12 cellular contexts compared by ENCODE assay signal in the genomic region with DNA sequence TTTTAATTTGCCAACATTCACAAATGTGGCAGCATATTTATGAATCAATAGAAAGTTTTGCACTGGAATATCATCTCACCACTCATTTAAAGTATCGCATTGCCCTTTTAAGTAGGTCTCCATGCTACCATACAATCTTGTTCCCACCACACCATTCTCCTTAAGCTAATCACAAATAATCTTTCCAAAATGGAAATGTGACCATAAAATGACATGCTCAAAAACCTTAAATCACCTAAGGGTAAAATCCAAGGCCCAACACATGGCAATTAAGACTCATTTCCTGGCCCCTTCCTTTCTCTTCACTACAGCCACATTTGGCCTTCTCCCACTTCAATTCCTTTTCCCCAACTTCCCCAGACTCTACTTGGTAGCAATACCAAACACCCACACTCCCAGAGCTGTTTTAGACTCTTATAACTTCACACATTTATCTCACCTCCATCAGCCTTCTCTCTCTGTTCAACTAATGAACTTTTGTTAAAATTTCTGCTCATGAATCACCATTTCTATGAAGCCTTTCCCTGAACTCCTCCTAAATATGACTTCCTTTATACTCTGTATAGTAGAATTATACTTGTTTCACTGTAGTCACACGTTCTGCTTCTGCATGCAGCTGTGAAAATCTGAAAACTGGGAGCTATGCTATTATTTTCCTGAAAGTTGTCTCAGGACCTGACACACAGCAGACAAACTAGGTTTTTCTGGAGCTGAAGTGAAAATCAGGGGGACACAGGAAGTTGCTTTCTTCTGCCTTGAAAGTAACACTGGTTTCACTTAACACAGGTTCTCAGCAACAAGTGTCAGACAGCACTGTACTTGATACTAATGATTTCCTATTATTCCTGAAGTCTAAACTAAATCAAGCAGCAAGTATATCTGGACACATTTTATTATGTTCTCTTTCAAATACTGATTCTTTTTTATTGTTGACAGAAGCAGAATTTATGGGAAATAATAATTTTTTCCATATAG.
DNase-seq lines count a peak whose midpoint lies in the region; ATAC-seq and TF ChIP-seq lines count a peak whose summit lies in the region.
"Had no signal": no experiment of that assay in that cellular context is flagged by ENCODE, and none has a peak within 500 bp of the region (broad histone marks: within the 10 kb centered on the region; RNA-seq: fewer than 3 reads in every experiment).

No MANE protein-coding gene starts in this region.

- no peak for TF ChIP-seq CTCF in CD8-positive, alpha-beta T cell (IDR thresholded peaks at IDR 0.05)

- H3K27ac Mint-ChIP-seq in CD8-positive, alpha-beta T cell, result peak overlapping the region; percentile 82
- peak overlapping the region; percentile 86 for H3K27ac Mint-ChIP-seq in T-helper 2 cell treated with Interferon-gamma antibody and Interleukin-4, amounts not matched to agents 5 μg/mL and 100 μg/mL, for 36 hours

- H3K27me3 Mint-ChIP-seq in CD8-positive, alpha-beta T cell (ENCODE audit: low read depth), result no peaks in the 10 kb centered on the region
- H3K27me3 Mint-ChIP-seq in T-helper 2 cell treated with Interferon-gamma antibody and Interleukin-4, amounts not matched to agents 5 μg/mL and 100 μg/mL, for 36 hours (ENCODE audit: low read depth), result no peaks in the 10 kb centered on the region

- H3K36me3 ChIP-seq in CD8-positive, alpha-beta T cell (ENCODE audit: insufficient read depth, low read length), result no peaks in the 10 kb centered on the region

- H3K36me3 Mint-ChIP-seq in CD8-positive, alpha-beta T cell, result peaks cover 3% of the 10 kb centered on the region
- no peaks in the 10 kb centered on the region for H3K36me3 Mint-ChIP-seq in T-helper 2 cell treated with Interferon-gamma antibody and Interleukin-4, amounts not matched to agents 5 μg/mL and 100 μg/mL, for 36 hours (ENCODE audit: low read depth)

- CTCF ChIA-PET in CD8-positive, alpha-beta T cell (lab: Charles Lee), result no interaction called here

- H3K27me3 ChIP-seq in CD8-positive, alpha-beta T cell (ENCODE audit: insufficient read depth, low read length), result no peaks in the 10 kb centered on the region

- no peak overlapping the region for H3K27ac ChIP-seq in CD8-positive, alpha-beta T cell (ENCODE audit: low read depth, low read length)
- H3K27ac ChIP-seq: C4-2B, psoas muscle had no signal

- peak; percentile 57 for ATAC-seq in CD8-positive, alpha-beta T cell
- peak; percentile 57 for ATAC-seq in GM19351 (IDR thresholded peaks at IDR 0.05; ENCODE audit: unreplicated experiment)
- ATAC-seq in HG03025 (IDR thresholded peaks at IDR 0.05; ENCODE audit: low FRiP score, unreplicated experiment), result peak; percentile 54
- no peak for ATAC-seq in sciatic nerve
- ATAC-seq: psoas muscle had no signal

- peaks cover 28% of the 10 kb centered on the region for H3K4me1 Mint-ChIP-seq in CD8-positive, alpha-beta T cell (ENCODE audit: low read depth)
- H3K4me1 Mint-ChIP-seq in T-helper 2 cell treated with Interferon-gamma antibody and Interleukin-4, amounts not matched to agents 5 μg/mL and 100 μg/mL, for 36 hours (ENCODE audit: low read depth), result peaks cover 26% of the 10 kb centered on the region

- no peaks in the 10 kb centered on the region for H3K9me3 Mint-ChIP-seq in CD8-positive, alpha-beta T cell
- H3K9me3 Mint-ChIP-seq in T-helper 2 cell treated with Interferon-gamma antibody and Interleukin-4, amounts not matched to agents 5 μg/mL and 100 μg/mL, for 36 hours, result no peaks in the 10 kb centered on the region

- no peaks in the 10 kb centered on the region for H3K9me3 ChIP-seq in CD8-positive, alpha-beta T cell (ENCODE audit: low read length)
- H3K9me3 ChIP-seq: psoas muscle had no signal

- H3K4me1 ChIP-seq in CD8-positive, alpha-beta T cell (ENCODE audit: insufficient read depth, low read length), result peaks cover 8% of the 10 kb centered on the region

- intact Hi-C loops in CD8-positive, alpha-beta T cell (cut with DNase I, micrococcal nuclease), result no loop called here
- intact Hi-C loops in sciatic nerve (cut with DNase I), result no loop called here

- H3K4me3 ChIP-seq in CD8-positive, alpha-beta T cell (ENCODE audit: low read depth, low read length), result no peak overlapping the region
- H3K4me3 ChIP-seq: psoas muscle had no signal

- H3K4me3 Mint-ChIP-seq in CD8-positive, alpha-beta T cell, result peak overlapping the region; percentile 1
- H3K4me3 Mint-ChIP-seq in T-helper 2 cell treated with Interferon-gamma antibody and Interleukin-4, amounts not matched to agents 5 μg/mL and 100 μg/mL, for 36 hours, result peak overlapping the region; percentile 41

- DNase-seq in CD8-positive, alpha-beta T cell, result no peak
- DNase-seq in T-helper 2 cell treated with Interferon-gamma antibody and Interleukin-4, amounts not matched to agents 5 μg/mL and 100 μg/mL, for 36 hours (ENCODE audit: low spot score), result no peak
- no peak for DNase-seq in HUDEP-2 (lab: John Stamatoyannopoulos, UW; ENCODE audit: unreplicated experiment in 76 of 76)
- DNase-seq in sciatic nerve (ENCODE audit: low spot score), result no peak
- no peak for DNase-seq in central memory CD4-positive, alpha-beta T cell
- DNase-seq in NCI-H1105 (lab: John Stamatoyannopoulos, UW), result no peak
- DNase-seq: GOT3, NCI-H2171 treated with DMSO at 0.1 percent for 48 hours, psoas muscle had no signal

- POLR2A ChIA-PET in CD8-positive, alpha-beta T cell (lab: Charles Lee), result no interaction called here
